ENCODE assay signal across 9 cellular contexts in genomic region chr17:28372203-28372944, GRCh38. TPM values are rescaled to one million over a fixed set of nuclear protein-coding genes. Genes with fewer than 3 reads are reported as not detected.
DNase-seq lines count a peak whose midpoint lies in the region; ATAC-seq and TF ChIP-seq lines count a peak whose summit lies in the region.
"Had no signal": no experiment of that assay in that cellular context is flagged by ENCODE, and none has a peak within 500 bp of the region (broad histone marks: within the 10 kb centered on the region; RNA-seq: fewer than 3 reads in every experiment).

No MANE protein-coding gene starts in this region.

- TF ChIP-seq CTCF in esophagus squamous epithelium (IDR thresholded peaks at IDR 0.05) (no peak), osteoblast (IDR thresholded peaks at IDR 0.05; ENCODE audit: extremely low read depth, low read depth, low read length) (no peak)

- peak overlapping the region; percentile 38 to 69 (median 56) for H3K4me3 ChIP-seq in esophagus squamous epithelium
- peak overlapping the region; percentile 65 for H3K4me3 ChIP-seq in osteoblast (ENCODE audit: insufficient read depth, low read length)

- H3K36me3 Mint-ChIP-seq in T-helper 2 cell treated with Interferon-gamma antibody and Interleukin-4, amounts not matched to agents 5 μg/mL and 100 μg/mL, for 36 hours (ENCODE audit: low read depth): peaks cover 2% of the 10 kb centered on the region

- H3K4me1 Mint-ChIP-seq in T-helper 2 cell treated with Interferon-gamma antibody and Interleukin-4, amounts not matched to agents 5 μg/mL and 100 μg/mL, for 36 hours (ENCODE audit: low read depth): peaks cover 12% of the 10 kb centered on the region

- H3K27me3 ChIP-seq in esophagus squamous epithelium (peaks cover 0 to 10% (median 0%) of the 10 kb centered on the region in 4 donors), osteoblast (ENCODE audit: insufficient read depth, low read length) (peaks cover 16% of the 10 kb centered on the region)

- peaks cover 12 to 36% (median 17%) of the 10 kb centered on the region in 3 donors for H3K4me1 ChIP-seq in esophagus squamous epithelium
- H3K4me1 ChIP-seq in osteoblast (ENCODE audit: insufficient read depth, low read length): peaks cover 7% of the 10 kb centered on the region

- ATAC-seq in HG02623 (IDR thresholded peaks at IDR 0.05; ENCODE audit: unreplicated experiment): peak; percentile 8

- DNase-seq in NCI-H146 (lab: John Stamatoyannopoulos, UW) (peak; percentile 43), NCI-H146 treated with DMSO at 0.1 percent for 48 hours (lab: John Stamatoyannopoulos, UW; ENCODE audit: unreplicated experiment) (no peak), esophagus squamous epithelium (lab: John Stamatoyannopoulos, UW) (no peak), osteoblast (ENCODE audit: insufficient read length, low spot score, missing footprints) (peak; percentile 93), iPS-NIHi7 (ENCODE audit: extremely low spot score) (no peak), A172 (ENCODE audit: low spot score) (no peak)
- DNase-seq in T-helper 2 cell treated with Interferon-gamma antibody and Interleukin-4, amounts not matched to agents 5 μg/mL and 100 μg/mL, for 36 hours (ENCODE audit: low spot score): no peak
- DNase-seq: DND-41 had no signal

- H2AFZ ChIP-seq in osteoblast (ENCODE audit: low read length): no peak overlapping the region

- no peaks in the 10 kb centered on the region for H3K79me2 ChIP-seq in osteoblast (ENCODE audit: insufficient read depth, low read length)

- H3K4me3 Mint-ChIP-seq in T-helper 2 cell treated with Interferon-gamma antibody and Interleukin-4, amounts not matched to agents 5 μg/mL and 100 μg/mL, for 36 hours: peak overlapping the region; percentile 79

- H4K20me1 ChIP-seq in osteoblast (ENCODE audit: insufficient read depth, low read length): peaks cover 14% of the 10 kb centered on the region

- H3K4me2 ChIP-seq in osteoblast (ENCODE audit: insufficient read depth, low read length): peak overlapping the region; percentile 79

- intact Hi-C loops in esophagus squamous epithelium (cut with DNase I): no loop called here

- WGBS in esophagus squamous epithelium, 2 donors: 29 to 70% methylated on average over 6 to 9 of the region's 53 CpGs

- no peaks in the 10 kb centered on the region for H3K9me3 ChIP-seq in esophagus squamous epithelium
- no peaks in the 10 kb centered on the region for H3K9me3 ChIP-seq in osteoblast (ENCODE audit: low read depth, low read length)

- peak overlapping the region in 3 of 4 donors; percentile 46 to 80 (median 78) for H3K27ac ChIP-seq in esophagus squamous epithelium
- H3K27ac ChIP-seq in osteoblast (ENCODE audit: low read depth, low read length): no peak overlapping the region

- no peaks in the 10 kb centered on the region for H3K27me3 Mint-ChIP-seq in T-helper 2 cell treated with Interferon-gamma antibody and Interleukin-4, amounts not matched to agents 5 μg/mL and 100 μg/mL, for 36 hours (ENCODE audit: low read depth)

- no peaks in the 10 kb centered on the region for H3K9me3 Mint-ChIP-seq in T-helper 2 cell treated with Interferon-gamma antibody and Interleukin-4, amounts not matched to agents 5 μg/mL and 100 μg/mL, for 36 hours

- peak overlapping the region; percentile 60 for H3K27ac Mint-ChIP-seq in T-helper 2 cell treated with Interferon-gamma antibody and Interleukin-4, amounts not matched to agents 5 μg/mL and 100 μg/mL, for 36 hours

- H3K36me3 ChIP-seq in esophagus squamous epithelium (no peaks in the 10 kb centered on the region), osteoblast (ENCODE audit: insufficient read depth, low read length) (no peaks in the 10 kb centered on the region)

- TF ChIP-seq POLR2A in esophagus squamous epithelium (IDR thresholded peaks at IDR 0.05): no peak

RNA-seq across cellular contexts. Expression of gene SARM1, which starts 0.9 kb away (rescaled TPM):
- total RNA-seq in esophagus squamous epithelium (1 to 10 TPM; 1.1 to 7.2 (median 2.5) TPM), osteoblast (5.8 and 5.9 TPM in 2 replicates)
- total RNA-seq in A172 (2014; rRNA removed; shearing (Covaris generic)): 20.2 and 23.2 TPM in 2 replicates

RNA-seq across cellular contexts. Expression of gene VTN, which starts 2.3 kb away (rescaled TPM):
- under 1 TPM in 1 of 4 donors, not detected in 3; 0.19 TPM for total RNA-seq in esophagus squamous epithelium
- total RNA-seq in osteoblast: under 0.01 TPM in 1 of 2 replicates, not detected in the other
- 0.43 and 4.4 TPM in 2 replicates for total RNA-seq in A172 (2014; rRNA removed; shearing (Covaris generic))

RNA-seq across cellular contexts. Expression of gene SEBOX, which starts 7.4 kb away (rescaled TPM):
- not detected for total RNA-seq in esophagus squamous epithelium
- total RNA-seq in osteoblast: not detected in 2 replicates
- total RNA-seq in A172 (2014; rRNA removed; shearing (Covaris generic)): not detected in 2 replicates

RNA-seq across cellular contexts. Expression of gene POLDIP2, which starts 15.0 kb away (rescaled TPM):
- 100 to 1,000 TPM in 1 of 4 donors, 10 to 100 TPM in 3; 66.8 to 102 (median 90.9) TPM for total RNA-seq in esophagus squamous epithelium
- 82.9 and 84.6 TPM in 2 replicates for total RNA-seq in osteoblast
- 166 and 176 TPM in 2 replicates for total RNA-seq in A172 (2014; rRNA removed; shearing (Covaris generic))

RNA-seq across cellular contexts. Expression of gene SLC46A1, which starts 33.6 kb away (rescaled TPM):
- 1 to 10 TPM in 2 of 4 donors, under 1 TPM in 2; 0.83 to 4.0 (median 1.6) TPM for total RNA-seq in esophagus squamous epithelium
- 6.8 and 8.0 TPM in 2 replicates for total RNA-seq in osteoblast
- 2.5 and 4.9 TPM in 2 replicates for total RNA-seq in A172 (2014; rRNA removed; shearing (Covaris generic))

Comparison
In these comparisons a context has a peak if more than half of its experiments do, and no peak if none do; other contexts are left out.
1. DNase-seq: peak in NCI-H146 (single experiment) and osteoblast (single experiment); none in NCI-H146 treated with DMSO at 0.1 percent for 48 hours (single experiment), T-helper 2 cell treated with Interferon-gamma antibody and Interleukin-4, amounts not matched to agents 5 μg/mL and 100 μg/mL, for 36 hours (single experiment), esophagus squamous epithelium (single experiment), iPS-NIHi7 (single experiment) and A172 (single experiment).